In genomic region chr12:71392521-71393145, GRCh38 we compare ENCODE assay signal across 8 cellular contexts. TPM values are rescaled to one million over a fixed set of nuclear protein-coding genes. Genes with fewer than 3 reads are reported as not detected.
DNase-seq lines count a peak whose midpoint lies in the region; ATAC-seq and TF ChIP-seq lines count a peak whose summit lies in the region.

No MANE protein-coding gene starts in this region.

- CTCF ChIA-PET in HEK293 (lab: Yijun Ruan, JAX) (interaction anchor here (0.6 to 3.0 kb wide), 28 partner anchors 9 to 878 kb away, joined by 3 to 25 read pairs (median 4); no protein-coding TSS in a partner anchor), Panc1 (lab: Charles Lee) (interaction anchor here (0.6 kb wide), 1 partner anchor 354 kb away, joined by 3 read pairs; no protein-coding TSS in a partner anchor)

- TF ChIP-seq CTCF in GM12873 (IDR thresholded peaks at IDR 0.05; ENCODE audit: insufficient read depth, low read depth, low read length, missing control alignments) (peak; percentile 89), HEK293 (tag by site-specific recombination; IDR thresholded peaks at IDR 0.05) (peak; percentile 21; the same call in 1 of the 2 replicates), Panc1 (IDR thresholded peaks at IDR 0.05) (peak; percentile 85)

- H3K4me1 ChIP-seq in HEK293 (ENCODE audit: control insufficient read depth, insufficient read depth, low read length) (no peaks in the 10 kb centered on the region), Panc1 (ENCODE audit: control insufficient read depth, insufficient read depth, low read length) (no peaks in the 10 kb centered on the region; the same call in 1 of the 2 replicates), endocrine pancreas (ENCODE audit: control insufficient read depth, insufficient read depth, low read length) (no peaks in the 10 kb centered on the region)

- H3K27ac ChIP-seq in HEK293 (ENCODE audit: extremely low read depth, low read depth, low read length) (no peak overlapping the region), Panc1 (ENCODE audit: low read length) (peak overlapping the region; percentile 36; the same call in 1 of the 2 replicates)

- peak; percentile 63; the same call in 1 of the 2 replicates for ATAC-seq in Panc1

- in situ Hi-C loops in Panc1 (cut with HindIII; ENCODE audit: low pct_unique_long_range_greater_than_20kb, low sequenced_read_pairs) = no loop called here

- H3K4me3 ChIP-seq in HEK293 (ENCODE audit: low read depth, low read length) = no peak overlapping the region
- H3K4me3 ChIP-seq in Panc1 (ENCODE audit: low read depth in 2 of 2, low read length in 2 of 2) = no peak overlapping the region
- peak overlapping the region; percentile 9 for H3K4me3 ChIP-seq in endocrine pancreas (ENCODE audit: control insufficient read depth, insufficient read depth, low read length)

- no peaks in the 10 kb centered on the region for H3K9me3 ChIP-seq in HEK293 (ENCODE audit: control insufficient read depth, insufficient read depth, low read depth, low read length)
- H3K9me3 ChIP-seq in Panc1 (ENCODE audit: control insufficient read depth, insufficient read depth, low read depth, low read length) = no peaks in the 10 kb centered on the region
- H3K9me3 ChIP-seq in endocrine pancreas (ENCODE audit: control insufficient read depth, low read length) = no peaks in the 10 kb centered on the region

- intact Hi-C loops in Panc1 (cut with micrococcal nuclease; ENCODE audit: unreplicated experiment) = loop anchor here (5.0 to 10.0 kb wide), 2 partner anchors 175 to 658 kb away; no protein-coding TSS in a partner anchor

- no peaks in the 10 kb centered on the region for H3K27me3 ChIP-seq in Panc1 (ENCODE audit: control insufficient read depth, insufficient read depth, low read length)
- no peaks in the 10 kb centered on the region for H3K27me3 ChIP-seq in endocrine pancreas (ENCODE audit: control insufficient read depth, insufficient read depth, low read length)

- BruUV-seq in Panc1 (replicated peaks; lab: Mats Ljungman, UMichigan) = no TSS peak

- POLR2A ChIA-PET in HEK293 (lab: Yijun Ruan, JAX) (no interaction called here), Panc1 (lab: Charles Lee) (interaction anchor here (0.6 kb wide), 1 partner anchor 41 kb away, joined by 3 read pairs; no protein-coding TSS in a partner anchor)

- H3K9ac ChIP-seq in endocrine pancreas (ENCODE audit: control insufficient read depth, insufficient read depth, low read length) = no peak overlapping the region

- H3K36me3 ChIP-seq in HEK293 (ENCODE audit: control insufficient read depth in 2 of 2, insufficient read depth in 1 of 2, low read length in 2 of 2) (no peaks in the 10 kb centered on the region), Panc1 (ENCODE audit: control insufficient read depth, insufficient read depth, low read length) (no peaks in the 10 kb centered on the region), endocrine pancreas (ENCODE audit: control insufficient read depth, insufficient read depth, low read length) (no peaks in the 10 kb centered on the region)

- peak; percentile 81 for DNase-seq in A172 (ENCODE audit: low spot score)
- peak; percentile 78 for DNase-seq in LHCN-M2 (ENCODE audit: low read depth)
- peak; percentile 42 for DNase-seq in Panc1 (ENCODE audit: low read depth, low spot score)
- peak; percentile 61 for DNase-seq in midbrain (lab: John Stamatoyannopoulos, UW)
- DNase-seq in GOT3 (lab: John Stamatoyannopoulos, UW) = no peak

TF ChIP-seq in HEK293, 187 proteins besides CTCF, POLR2A, EP300 and RAD21:
- peak; percentile 78 for TF ChIP-seq ZNF654 (tag by site-specific recombination; IDR thresholded peaks at IDR 0.05; ENCODE audit: low read depth)
- TF ChIP-seq ZNF629 (tag by site-specific recombination; IDR thresholded peaks at IDR 0.05) = no peak
- TF ChIP-seq, protein P1, sequence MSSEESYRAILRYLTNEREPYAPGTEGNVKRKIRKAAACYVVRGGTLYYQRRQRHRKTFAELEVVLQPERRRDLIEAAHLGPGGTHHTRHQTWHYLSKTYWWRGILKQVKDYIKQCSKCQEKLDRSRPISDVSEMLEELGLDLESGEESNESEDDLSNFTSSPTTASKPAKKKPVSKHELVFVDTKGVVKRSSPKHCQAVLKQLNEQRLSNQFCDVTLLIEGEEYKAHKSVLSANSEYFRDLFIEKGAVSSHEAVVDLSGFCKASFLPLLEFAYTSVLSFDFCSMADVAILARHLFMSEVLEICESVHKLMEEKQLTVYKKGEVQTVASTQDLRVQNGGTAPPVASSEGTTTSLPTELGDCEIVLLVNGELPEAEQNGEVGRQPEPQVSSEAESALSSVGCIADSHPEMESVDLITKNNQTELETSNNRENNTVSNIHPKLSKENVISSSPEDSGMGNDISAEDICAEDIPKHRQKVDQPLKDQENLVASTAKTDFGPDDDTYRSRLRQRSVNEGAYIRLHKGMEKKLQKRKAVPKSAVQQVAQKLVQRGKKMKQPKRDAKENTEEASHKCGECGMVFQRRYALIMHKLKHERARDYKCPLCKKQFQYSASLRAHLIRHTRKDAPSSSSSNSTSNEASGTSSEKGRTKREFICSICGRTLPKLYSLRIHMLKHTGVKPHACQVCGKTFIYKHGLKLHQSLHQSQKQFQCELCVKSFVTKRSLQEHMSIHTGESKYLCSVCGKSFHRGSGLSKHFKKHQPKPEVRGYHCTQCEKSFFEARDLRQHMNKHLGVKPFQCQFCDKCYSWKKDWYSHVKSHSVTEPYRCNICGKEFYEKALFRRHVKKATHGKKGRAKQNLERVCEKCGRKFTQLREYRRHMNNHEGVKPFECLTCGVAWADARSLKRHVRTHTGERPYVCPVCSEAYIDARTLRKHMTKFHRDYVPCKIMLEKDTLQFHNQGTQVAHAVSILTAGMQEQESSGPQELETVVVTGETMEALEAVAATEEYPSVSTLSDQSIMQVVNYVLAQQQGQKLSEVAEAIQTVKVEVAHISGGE (tag by site-specific recombination; conservative IDR thresholded peaks at IDR 0.05; ENCODE audit: low read depth) = 0 out of 2 replicates have a peak, but pooled peaks have one; percentile 7
- TF ChIP-seq ZNF558 (tag by site-specific recombination; IDR thresholded peaks at IDR 0.05) = peak; percentile 64; the same call in 1 of the 2 replicates
- TF ChIP-seq YY2 (tag by site-specific recombination; IDR thresholded peaks at IDR 0.05) = no peak
TF ChIP-seq in HEK293: peak in this region for 3.

RNA-seq across cellular contexts. Expression of gene LGR5, which starts 47.0 kb away (rescaled TPM):
- 1.1 and 2.2 TPM in 2 replicates for total RNA-seq in A172 (2014; rRNA removed; shearing (Covaris generic))
- total RNA-seq in LHCN-M2 (2014; rRNA removed) = 0.06 TPM in 2 replicates
- polyA plus RNA-seq in LHCN-M2 (2012) = 0.67 TPM
- total RNA-seq in Panc1 (2021; ENCODE audit: unreplicated experiment) = 1.9 TPM
- 0.69 TPM for polyA plus RNA-seq in Panc1 (2012; ENCODE audit: insufficient read length)

Comparison
In these comparisons a context has a peak if more than half of its experiments do, and no peak if none do; other contexts are left out.
1. CTCF ChIP-seq: peak in every context shown above with its lines; median percentile 89 in GM12873; 85 in Panc1; 21 in HEK293.